9 cellular contexts compared by ENCODE assay signal in the genomic region with DNA sequence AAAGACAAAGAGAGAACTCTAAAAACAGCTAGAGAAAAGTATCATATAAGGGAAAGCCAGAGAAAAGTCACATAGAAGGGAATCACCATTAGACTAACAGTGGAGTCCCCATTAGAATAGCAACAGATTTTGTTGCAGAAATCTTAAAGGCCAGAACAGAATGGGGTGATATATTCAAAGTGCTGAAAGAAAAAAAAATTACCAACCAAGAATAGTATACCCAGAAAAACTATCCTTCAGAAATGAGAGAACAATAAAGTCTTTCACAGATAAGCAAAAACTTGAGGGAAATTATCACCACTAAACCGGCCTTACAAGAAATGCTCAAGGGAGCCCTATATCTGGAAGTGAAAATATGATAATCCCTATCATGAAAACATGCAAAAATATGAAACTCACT.
"Had no signal": no experiment of that assay in that cellular context is flagged by ENCODE, and none has a peak within 500 bp of the region (broad histone marks: within the 10 kb centered on the region; RNA-seq: fewer than 3 reads in every experiment).

No MANE protein-coding gene starts in this region.

- H3K4me2 ChIP-seq: KMS-11 had no signal

- FAIRE-seq: HepG2, HTR-8/SVneo, K562 had no signal

- H3K4me3 ChIP-seq: K562 had no signal

- ATAC-seq: HepG2, K562 had no signal

- H3K27ac ChIP-seq: HL-60, KMS-11 had no signal

- DNase-seq: IMR-90, Karpas-422, KBM-7, KG1 had no signal
